ENCODE assay signal across 4 cellular contexts in the genomic region with DNA sequence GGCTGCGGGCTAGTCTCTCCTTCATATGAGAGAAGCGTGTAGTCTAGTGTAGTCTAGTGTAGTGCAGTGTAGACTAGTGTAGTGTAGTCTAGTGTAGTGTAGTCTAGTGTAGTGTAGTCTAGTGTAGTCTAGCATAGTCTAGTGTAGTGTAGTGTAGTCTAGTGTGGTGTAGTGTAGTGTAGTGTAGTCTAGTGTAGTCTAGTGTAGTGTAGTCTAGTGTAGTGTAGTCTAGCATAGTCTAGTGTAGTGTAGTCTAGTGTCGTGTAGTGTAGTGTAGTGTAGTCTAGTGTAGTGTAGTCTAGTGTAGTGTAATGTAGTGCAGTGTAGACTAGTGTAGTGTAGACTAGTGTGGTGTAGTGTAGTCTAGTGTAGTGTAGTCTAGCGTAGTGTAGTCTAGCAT. TPM values are rescaled to one million over a fixed set of nuclear protein-coding genes. Genes with fewer than 3 reads are reported as not detected.
"Had no signal": no experiment of that assay in that cellular context is flagged by ENCODE, and none has a peak within 500 bp of the region (broad histone marks: within the 10 kb centered on the region; RNA-seq: fewer than 3 reads in every experiment).

No MANE protein-coding gene starts in this region.

RNA-seq across cellular contexts. Expression of gene PDE10A, which starts 44.1 kb away (rescaled TPM):
- total RNA-seq: foreskin keratinocyte; mammary epithelial cell; naive thymus-derived CD8-positive, alpha-beta T cell had no signal
- polyA plus RNA-seq: foreskin keratinocyte; immature natural killer cell; mammary epithelial cell; naive thymus-derived CD8-positive, alpha-beta T cell had no signal
